ENCODE assay signal across 8 cellular contexts in genomic region chr3:16842710-16843270, GRCh38. TPM values are rescaled to one million over a fixed set of nuclear protein-coding genes. Genes with fewer than 3 reads are reported as not detected.
DNase-seq lines count a peak whose midpoint lies in the region; ATAC-seq and TF ChIP-seq lines count a peak whose summit lies in the region.

No MANE protein-coding gene starts in this region.

- peak; percentile 58 for DNase-seq in activated naive CD4-positive, alpha-beta T cell treated with anti-CD3 and anti-CD28 coated beads for 36 hours
- DNase-seq in activated naive CD4-positive, alpha-beta T cell treated with anti-CD3 and anti-CD28 coated beads, Interleukin-2, amount 50 U/mL, for 16 hours: no peak
- DNase-seq in endodermal cell: no peak
- no peak for DNase-seq in NCI-H146 treated with DMSO at 0.1 percent for 48 hours (lab: John Stamatoyannopoulos, UW; ENCODE audit: unreplicated experiment)
- no peak for DNase-seq in HuH-7 (ENCODE audit: low spot score)

- peaks cover 70% of the 10 kb centered on the region for H3K4me1 Mint-ChIP-seq in activated naive CD4-positive, alpha-beta T cell treated with anti-CD3 and anti-CD28 coated beads for 36 hours (ENCODE audit: low read depth)
- H3K4me1 Mint-ChIP-seq in endodermal cell: peaks cover 9% of the 10 kb centered on the region

- peak overlapping the region; percentile 77 for H3K4me2 ChIP-seq in OCI-LY1 (ENCODE audit: low read length)

- peaks cover 8% of the 10 kb centered on the region for H3F3A ChIP-seq in OCI-LY1 (ENCODE audit: insufficient read depth, low read length)

- H3K9me2 ChIP-seq in OCI-LY1 (ENCODE audit: low read depth, low read length): no peaks in the 10 kb centered on the region

- intact Hi-C loops in activated naive CD4-positive, alpha-beta T cell treated with anti-CD3 and anti-CD28 coated beads for 36 hours (cut with micrococcal nuclease): loop anchor here (1.0 to 5.0 kb wide), 10 partner anchors 8 to 535 kb away; partner anchors contain the start of gene RFTN1

- H3K36me3 ChIP-seq in OCI-LY1 (ENCODE audit: insufficient read depth, low read length) (no peaks in the 10 kb centered on the region), endodermal cell (ENCODE audit: control insufficient read depth, insufficient read depth, low read length) (no peaks in the 10 kb centered on the region), stomach smooth muscle (ENCODE audit: control insufficient read depth in 2 of 2, insufficient read depth in 2 of 2, low read length in 2 of 2) (no peaks in the 10 kb centered on the region)

- no peaks in the 10 kb centered on the region for H4K20me1 ChIP-seq in OCI-LY1 (ENCODE audit: insufficient read depth, low read length)

- H3K4me3 ChIP-seq in OCI-LY1 (ENCODE audit: low read depth, low read length, poor library complexity, severe bottlenecking) (peak overlapping the region; percentile 56), endodermal cell (ENCODE audit: low read length) (no peak overlapping the region), stomach smooth muscle (ENCODE audit: low read length in 2 of 2) (peak overlapping the region in 1 of 2 donors; percentile 22)

- H3K9ac ChIP-seq in OCI-LY1 (ENCODE audit: low read length) (peak overlapping the region; percentile 71), endodermal cell (ENCODE audit: extremely low read depth, low read length, poor library complexity, severe bottlenecking) (no peak overlapping the region), stomach smooth muscle (ENCODE audit: low read length in 2 of 2) (peak overlapping the region in 1 of 2 donors; percentile 29)

- H3K9me3 Mint-ChIP-seq in activated naive CD4-positive, alpha-beta T cell treated with anti-CD3 and anti-CD28 coated beads for 36 hours: no peaks in the 10 kb centered on the region
- H3K9me3 Mint-ChIP-seq in endodermal cell: no peaks in the 10 kb centered on the region

- H3K27ac ChIP-seq in OCI-LY1 (ENCODE audit: low read depth, low read length, poor library complexity, severe bottlenecking): peak overlapping the region; percentile 99
- peak overlapping the region; percentile 47 for H3K27ac ChIP-seq in endodermal cell (ENCODE audit: low read depth, low read length)
- H3K27ac ChIP-seq in stomach smooth muscle (ENCODE audit: low read length): peak overlapping the region; percentile 53

- CTCF ChIA-PET in activated naive CD4-positive, alpha-beta T cell treated with anti-CD3 and anti-CD28 coated beads for 36 hours (lab: Charles Lee): interaction anchor here (0.6 to 1.7 kb wide), 4 partner anchors 14 to 46 kb away, joined by 3 to 6 read pairs (median 6); partner anchors contain the start of gene PLCL2

- no peaks in the 10 kb centered on the region for H3K27me3 Mint-ChIP-seq in activated naive CD4-positive, alpha-beta T cell treated with anti-CD3 and anti-CD28 coated beads for 36 hours (ENCODE audit: low read depth)
- peaks cover 2% of the 10 kb centered on the region for H3K27me3 Mint-ChIP-seq in endodermal cell (ENCODE audit: insufficient read depth)

- no peaks in the 10 kb centered on the region for H3K36me3 Mint-ChIP-seq in activated naive CD4-positive, alpha-beta T cell treated with anti-CD3 and anti-CD28 coated beads for 36 hours (ENCODE audit: low read depth)
- no peaks in the 10 kb centered on the region for H3K36me3 Mint-ChIP-seq in endodermal cell (ENCODE audit: low read depth)

- H3K9me3 ChIP-seq in OCI-LY1 (ENCODE audit: low read length) (no peaks in the 10 kb centered on the region), endodermal cell (ENCODE audit: control insufficient read depth, low read length) (no peaks in the 10 kb centered on the region), stomach smooth muscle (ENCODE audit: control insufficient read depth in 2 of 2, low read length in 2 of 2) (no peaks in the 10 kb centered on the region)

- TF ChIP-seq CTCF in OCI-LY1 (IDR thresholded peaks at IDR 0.05; ENCODE audit: low read length) (no peak), endodermal cell (conservative IDR thresholded peaks at IDR 0.05) (no peak)

- H3K27ac Mint-ChIP-seq in activated naive CD4-positive, alpha-beta T cell treated with anti-CD3 and anti-CD28 coated beads for 36 hours: peak overlapping the region; percentile 93
- H3K27ac Mint-ChIP-seq in endodermal cell: peak overlapping the region; percentile 3

- no peaks in the 10 kb centered on the region for H3K79me2 ChIP-seq in OCI-LY1 (ENCODE audit: insufficient read depth, low read length)

- 87 to 93% methylated on average over 4 to 7 of the region's 7 CpGs for WGBS in endodermal cell (ENCODE audit: insufficient coverage in 1 of 2, insufficient read length in 1 of 2), 2 experiments

- H3K27me3 ChIP-seq in OCI-LY1 (ENCODE audit: insufficient read depth, low read length): no peaks in the 10 kb centered on the region
- no peaks in the 10 kb centered on the region for H3K27me3 ChIP-seq in endodermal cell (ENCODE audit: control insufficient read depth, insufficient read depth, low read length, poor library complexity, severe bottlenecking)
- no peaks in the 10 kb centered on the region for H3K27me3 ChIP-seq in stomach smooth muscle (ENCODE audit: control insufficient read depth in 1 of 2, insufficient read depth in 2 of 2, low read length in 2 of 2)

- peak overlapping the region; percentile 72 for H3K4me3 Mint-ChIP-seq in activated naive CD4-positive, alpha-beta T cell treated with anti-CD3 and anti-CD28 coated beads for 36 hours
- H3K4me3 Mint-ChIP-seq in endodermal cell: no peak overlapping the region

- H3K4me1 ChIP-seq in OCI-LY1 (ENCODE audit: insufficient read depth, low read length, severe bottlenecking) (peaks cover 86% of the 10 kb centered on the region), endodermal cell (ENCODE audit: control insufficient read depth, insufficient read depth, low read length) (no peaks in the 10 kb centered on the region), stomach smooth muscle (ENCODE audit: control insufficient read depth, insufficient read depth, low read length) (peaks cover 8% of the 10 kb centered on the region)

- no peak overlapping the region; the same call in 1 of the 2 replicates for H2AFZ ChIP-seq in OCI-LY1 (ENCODE audit: low read length)

- no peak for ATAC-seq in GM18520 (IDR thresholded peaks at IDR 0.05; ENCODE audit: unreplicated experiment)

RNA-seq across cellular contexts. Expression of gene PLCL2, which starts 42.0 kb away (rescaled TPM):
- total RNA-seq in activated naive CD4-positive, alpha-beta T cell treated with anti-CD3 and anti-CD28 coated beads for 36 hours: 10 to 100 TPM; 19.9 to 20.5 TPM
- total RNA-seq in endodermal cell: 1 to 10 TPM; 4.2 to 6.9 TPM
- polyA plus RNA-seq in endodermal cell (2013, experiment 1 of 2): 8.0 TPM
- 6.3 TPM for polyA plus RNA-seq in endodermal cell (2013, experiment 2 of 2)

Comparison
In these comparisons a context has a peak if more than half of its experiments do, and no peak if none do; other contexts are left out.
1. H3K27ac ChIP-seq: peak in every context shown above with its lines; median percentile 99 in OCI-LY1; 53 in stomach smooth muscle; 47 in endodermal cell.